Comparison of ENCODE assay signal across 12 cellular contexts in the genomic region with DNA sequence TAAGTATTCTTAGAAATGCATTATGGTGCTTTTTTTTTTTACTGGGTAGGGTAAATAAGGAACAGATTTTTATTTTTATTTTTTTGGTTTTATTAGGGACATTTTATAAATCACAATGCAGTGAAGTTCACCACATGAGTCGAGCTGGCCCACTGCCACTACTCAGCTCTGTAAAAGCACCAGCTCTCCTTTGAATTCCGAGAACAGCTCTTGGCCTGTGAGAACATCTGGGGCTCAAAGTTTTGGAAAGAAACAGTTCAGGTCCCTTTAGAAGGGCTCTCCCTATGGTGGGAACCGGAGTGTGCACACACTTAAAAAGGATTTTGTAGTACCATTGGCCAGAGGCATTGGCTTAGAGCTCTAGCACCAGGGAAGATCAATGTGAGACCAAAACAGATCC.
A peak's percentile ranks its signal among the peaks of the same experiment; 100 is the strongest.
DNase-seq lines count a peak whose midpoint lies in the region; ATAC-seq and TF ChIP-seq lines count a peak whose summit lies in the region.
"Had no signal": no experiment of that assay in that cellular context is flagged by ENCODE, and none has a peak within 500 bp of the region (broad histone marks: within the 10 kb centered on the region; RNA-seq: fewer than 3 reads in every experiment).

No MANE protein-coding gene starts in this region.

- no peak for ATAC-seq in HG02623 (IDR thresholded peaks at IDR 0.05; ENCODE audit: unreplicated experiment)
- no peak for ATAC-seq in HG02884 (IDR thresholded peaks at IDR 0.05; ENCODE audit: unreplicated experiment)

- H3K27ac ChIP-seq in cingulate gyrus (ENCODE audit: low read depth, low read length) (peak overlapping the region; percentile 0), substantia nigra (ENCODE audit: low read depth, low read length, poor library complexity, severe bottlenecking) (no peak overlapping the region)
- H3K27ac ChIP-seq: foreskin keratinocyte had no signal

- TF ChIP-seq CTCF in HFF-Myc (IDR thresholded peaks at IDR 0.05; ENCODE audit: low read depth, low read length, missing control alignments), result no peak

- DNase-seq in HFF-Myc (ENCODE audit: extremely low read depth, low read depth), result peak; percentile 47
- DNase-seq in hypothalamus (lab: John Stamatoyannopoulos, UW), result peak in 33 of 51 donors; percentile 2 to 72 (median 26)
- peak in 31 of 49 donors; percentile 0 to 63 (median 26) for DNase-seq in substantia nigra (lab: John Stamatoyannopoulos, UW)
- no peak for DNase-seq in NK-92 (lab: John Stamatoyannopoulos, UW; ENCODE audit: unreplicated experiment)
- no peak for DNase-seq in NCI-H2227 (lab: John Stamatoyannopoulos, UW; ENCODE audit: unreplicated experiment)
- DNase-seq: activated CD4-positive, alpha-beta T cell treated with anti-CD3 and anti-CD28 coated beads, Interleukin-2, amount 10 ng/mL, durations not matched to agents 24 days and 14 days; CD4-positive, CD25-positive, alpha-beta regulatory T cell; stimulated activated CD4-positive, alpha-beta T cell treated with anti-CD3 and anti-CD28 coated beads, Interleukin-1b, Interleukin-23, amount 100 ng/mL, for 48 hours had no signal

- no peak overlapping the region for H3K4me3 ChIP-seq in HFF-Myc (replicated peaks; ENCODE audit: low read depth, low read length)

Comparison
In these comparisons a context has a peak if more than half of its experiments do, and no peak if none do; other contexts are left out.
1. DNase-seq: peak in HFF-Myc (single experiment), hypothalamus (33 of 51) and substantia nigra (31 of 49); none in NK-92 (single experiment) and NCI-H2227 (single experiment).